In the genomic region with DNA sequence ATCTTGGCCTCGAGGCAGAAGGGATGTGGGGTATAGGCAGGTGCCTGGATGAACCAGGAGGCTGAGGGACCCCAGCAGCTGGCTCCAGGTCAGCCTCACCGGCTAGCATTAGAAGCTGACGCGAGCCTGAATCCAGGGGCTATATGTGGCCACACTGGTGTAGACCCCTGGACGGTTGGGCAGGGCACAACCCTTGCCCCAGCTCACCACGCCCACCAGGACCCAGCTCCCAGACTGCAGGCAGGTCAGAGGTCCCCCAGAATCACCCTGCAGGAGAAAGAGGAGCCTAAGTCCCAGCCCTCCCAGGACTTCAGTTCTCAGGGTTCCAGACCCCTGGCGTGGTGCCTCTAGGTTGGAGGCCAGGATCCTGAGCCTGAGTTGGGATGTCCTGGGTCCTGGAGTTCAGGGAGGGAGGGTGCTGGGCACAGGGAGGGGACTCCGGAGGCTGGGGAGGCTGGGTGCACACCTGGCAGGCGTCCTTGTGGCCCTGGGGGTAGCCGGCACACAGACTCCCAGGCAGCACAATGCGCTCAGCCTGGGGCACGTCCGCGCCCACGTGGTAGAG, we compare ENCODE assay signal across 1 cellular context.
TF ChIP-seq lines count a peak whose summit lies in the region.

No MANE protein-coding gene starts in this region.

TF ChIP-seq in HEK293, 187 proteins besides CTCF, POLR2A, EP300 and RAD21:
- TF ChIP-seq ZBTB10 (tag by site-specific recombination; IDR thresholded peaks at IDR 0.05): no peak
- TF ChIP-seq ZNF146 (tag by site-specific recombination; IDR thresholded peaks at IDR 0.05): no peak
- TF ChIP-seq OVOL3 (tag by site-specific recombination; IDR thresholded peaks at IDR 0.05): no peak
- no peak for TF ChIP-seq ZNF223 (tag by site-specific recombination; IDR thresholded peaks at IDR 0.05)
- TF ChIP-seq ZNF510 (tag by site-specific recombination; IDR thresholded peaks at IDR 0.05; ENCODE audit: insufficient replicate concordance): no peak
- no peak for TF ChIP-seq MZF1 (tag by site-specific recombination; IDR thresholded peaks at IDR 0.05; ENCODE audit: borderline replicate concordance)
- no peak for TF ChIP-seq ZNF350 (tag by site-specific recombination; IDR thresholded peaks at IDR 0.05)
- TF ChIP-seq, protein P1, sequence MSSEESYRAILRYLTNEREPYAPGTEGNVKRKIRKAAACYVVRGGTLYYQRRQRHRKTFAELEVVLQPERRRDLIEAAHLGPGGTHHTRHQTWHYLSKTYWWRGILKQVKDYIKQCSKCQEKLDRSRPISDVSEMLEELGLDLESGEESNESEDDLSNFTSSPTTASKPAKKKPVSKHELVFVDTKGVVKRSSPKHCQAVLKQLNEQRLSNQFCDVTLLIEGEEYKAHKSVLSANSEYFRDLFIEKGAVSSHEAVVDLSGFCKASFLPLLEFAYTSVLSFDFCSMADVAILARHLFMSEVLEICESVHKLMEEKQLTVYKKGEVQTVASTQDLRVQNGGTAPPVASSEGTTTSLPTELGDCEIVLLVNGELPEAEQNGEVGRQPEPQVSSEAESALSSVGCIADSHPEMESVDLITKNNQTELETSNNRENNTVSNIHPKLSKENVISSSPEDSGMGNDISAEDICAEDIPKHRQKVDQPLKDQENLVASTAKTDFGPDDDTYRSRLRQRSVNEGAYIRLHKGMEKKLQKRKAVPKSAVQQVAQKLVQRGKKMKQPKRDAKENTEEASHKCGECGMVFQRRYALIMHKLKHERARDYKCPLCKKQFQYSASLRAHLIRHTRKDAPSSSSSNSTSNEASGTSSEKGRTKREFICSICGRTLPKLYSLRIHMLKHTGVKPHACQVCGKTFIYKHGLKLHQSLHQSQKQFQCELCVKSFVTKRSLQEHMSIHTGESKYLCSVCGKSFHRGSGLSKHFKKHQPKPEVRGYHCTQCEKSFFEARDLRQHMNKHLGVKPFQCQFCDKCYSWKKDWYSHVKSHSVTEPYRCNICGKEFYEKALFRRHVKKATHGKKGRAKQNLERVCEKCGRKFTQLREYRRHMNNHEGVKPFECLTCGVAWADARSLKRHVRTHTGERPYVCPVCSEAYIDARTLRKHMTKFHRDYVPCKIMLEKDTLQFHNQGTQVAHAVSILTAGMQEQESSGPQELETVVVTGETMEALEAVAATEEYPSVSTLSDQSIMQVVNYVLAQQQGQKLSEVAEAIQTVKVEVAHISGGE (tag by site-specific recombination; conservative IDR thresholded peaks at IDR 0.05; ENCODE audit: low read depth): no peak
- no peak for TF ChIP-seq ZNF248 (tag by site-specific recombination; IDR thresholded peaks at IDR 0.05)
- TF ChIP-seq GLIS1 (tag by site-specific recombination; IDR thresholded peaks at IDR 0.05): peak; percentile 33; the same call in 1 of the 2 replicates
- TF ChIP-seq ZSCAN30 (tag by site-specific recombination; IDR thresholded peaks at IDR 0.05): no peak
- no peak for TF ChIP-seq ZBTB7A (tag by site-specific recombination; IDR thresholded peaks at IDR 0.05; ENCODE audit: low read depth)
- TF ChIP-seq, protein P2, sequence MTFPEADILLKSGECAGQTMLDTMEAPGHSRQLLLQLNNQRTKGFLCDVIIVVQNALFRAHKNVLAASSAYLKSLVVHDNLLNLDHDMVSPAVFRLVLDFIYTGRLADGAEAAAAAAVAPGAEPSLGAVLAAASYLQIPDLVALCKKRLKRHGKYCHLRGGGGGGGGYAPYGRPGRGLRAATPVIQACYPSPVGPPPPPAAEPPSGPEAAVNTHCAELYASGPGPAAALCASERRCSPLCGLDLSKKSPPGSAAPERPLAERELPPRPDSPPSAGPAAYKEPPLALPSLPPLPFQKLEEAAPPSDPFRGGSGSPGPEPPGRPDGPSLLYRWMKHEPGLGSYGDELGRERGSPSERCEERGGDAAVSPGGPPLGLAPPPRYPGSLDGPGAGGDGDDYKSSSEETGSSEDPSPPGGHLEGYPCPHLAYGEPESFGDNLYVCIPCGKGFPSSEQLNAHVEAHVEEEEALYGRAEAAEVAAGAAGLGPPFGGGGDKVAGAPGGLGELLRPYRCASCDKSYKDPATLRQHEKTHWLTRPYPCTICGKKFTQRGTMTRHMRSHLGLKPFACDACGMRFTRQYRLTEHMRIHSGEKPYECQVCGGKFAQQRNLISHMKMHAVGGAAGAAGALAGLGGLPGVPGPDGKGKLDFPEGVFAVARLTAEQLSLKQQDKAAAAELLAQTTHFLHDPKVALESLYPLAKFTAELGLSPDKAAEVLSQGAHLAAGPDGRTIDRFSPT (tag by site-specific recombination; IDR thresholded peaks at IDR 0.05): 0 out of 2 replicates have a peak, but pooled peaks have one; percentile 30
- no peak for TF ChIP-seq ZNF791 (tag by site-specific recombination; IDR thresholded peaks at IDR 0.05)
- no peak for TF ChIP-seq ZNF623 (tag by site-specific recombination; IDR thresholded peaks at IDR 0.05)
- no peak for TF ChIP-seq SP3 (tag by site-specific recombination; IDR thresholded peaks at IDR 0.05)
- TF ChIP-seq, protein P3, sequence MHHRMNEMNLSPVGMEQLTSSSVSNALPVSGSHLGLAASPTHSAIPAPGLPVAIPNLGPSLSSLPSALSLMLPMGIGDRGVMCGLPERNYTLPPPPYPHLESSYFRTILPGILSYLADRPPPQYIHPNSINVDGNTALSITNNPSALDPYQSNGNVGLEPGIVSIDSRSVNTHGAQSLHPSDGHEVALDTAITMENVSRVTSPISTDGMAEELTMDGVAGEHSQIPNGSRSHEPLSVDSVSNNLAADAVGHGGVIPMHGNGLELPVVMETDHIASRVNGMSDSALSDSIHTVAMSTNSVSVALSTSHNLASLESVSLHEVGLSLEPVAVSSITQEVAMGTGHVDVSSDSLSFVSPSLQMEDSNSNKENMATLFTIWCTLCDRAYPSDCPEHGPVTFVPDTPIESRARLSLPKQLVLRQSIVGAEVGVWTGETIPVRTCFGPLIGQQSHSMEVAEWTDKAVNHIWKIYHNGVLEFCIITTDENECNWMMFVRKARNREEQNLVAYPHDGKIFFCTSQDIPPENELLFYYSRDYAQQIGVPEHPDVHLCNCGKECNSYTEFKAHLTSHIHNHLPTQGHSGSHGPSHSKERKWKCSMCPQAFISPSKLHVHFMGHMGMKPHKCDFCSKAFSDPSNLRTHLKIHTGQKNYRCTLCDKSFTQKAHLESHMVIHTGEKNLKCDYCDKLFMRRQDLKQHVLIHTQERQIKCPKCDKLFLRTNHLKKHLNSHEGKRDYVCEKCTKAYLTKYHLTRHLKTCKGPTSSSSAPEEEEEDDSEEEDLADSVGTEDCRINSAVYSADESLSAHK (tag by site-specific recombination; IDR thresholded peaks at IDR 0.05): no peak
- TF ChIP-seq, protein P4, sequence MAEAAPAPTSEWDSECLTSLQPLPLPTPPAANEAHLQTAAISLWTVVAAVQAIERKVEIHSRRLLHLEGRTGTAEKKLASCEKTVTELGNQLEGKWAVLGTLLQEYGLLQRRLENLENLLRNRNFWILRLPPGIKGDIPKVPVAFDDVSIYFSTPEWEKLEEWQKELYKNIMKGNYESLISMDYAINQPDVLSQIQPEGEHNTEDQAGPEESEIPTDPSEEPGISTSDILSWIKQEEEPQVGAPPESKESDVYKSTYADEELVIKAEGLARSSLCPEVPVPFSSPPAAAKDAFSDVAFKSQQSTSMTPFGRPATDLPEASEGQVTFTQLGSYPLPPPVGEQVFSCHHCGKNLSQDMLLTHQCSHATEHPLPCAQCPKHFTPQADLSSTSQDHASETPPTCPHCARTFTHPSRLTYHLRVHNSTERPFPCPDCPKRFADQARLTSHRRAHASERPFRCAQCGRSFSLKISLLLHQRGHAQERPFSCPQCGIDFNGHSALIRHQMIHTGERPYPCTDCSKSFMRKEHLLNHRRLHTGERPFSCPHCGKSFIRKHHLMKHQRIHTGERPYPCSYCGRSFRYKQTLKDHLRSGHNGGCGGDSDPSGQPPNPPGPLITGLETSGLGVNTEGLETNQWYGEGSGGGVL (tag by site-specific recombination; IDR thresholded peaks at IDR 0.05): no peak
- no peak for TF ChIP-seq ZSCAN4 (tag by site-specific recombination; IDR thresholded peaks at IDR 0.05)
- TF ChIP-seq ZNF830 (tag by site-specific recombination; IDR thresholded peaks at IDR 0.05; ENCODE audit: low read depth): no peak
- no peak for TF ChIP-seq ZNF112 (tag by site-specific recombination; IDR thresholded peaks at IDR 0.05)
- TF ChIP-seq ZNF777 (tag by site-specific recombination; IDR thresholded peaks at IDR 0.05; ENCODE audit: borderline replicate concordance): no peak
- 0 out of 2 replicates have a peak, but pooled peaks have one; percentile 11 for TF ChIP-seq PATZ1 (tag by site-specific recombination; IDR thresholded peaks at IDR 0.05)
- TF ChIP-seq ZNF596 (tag by site-specific recombination; IDR thresholded peaks at IDR 0.05): no peak
